13 cellular contexts compared by ENCODE assay signal in genomic region chr16:51392651-51393187, GRCh38.
DNase-seq lines count a peak whose midpoint lies in the region; ATAC-seq, FAIRE-seq and TF ChIP-seq lines count a peak whose summit lies in the region.
"Had no signal": no experiment of that assay in that cellular context is flagged by ENCODE, and none has a peak within 500 bp of the region (broad histone marks: within the 10 kb centered on the region; RNA-seq: fewer than 3 reads in every experiment).

No MANE protein-coding gene starts in this region.

- no peaks in the 10 kb centered on the region for H3K4me1 Mint-ChIP-seq in activated T-cell treated with anti-CD3 and anti-CD28 coated beads, Interleukin-2, amount 50 U/mL, for 4 hours (ENCODE audit: low read depth)
- H3K4me1 Mint-ChIP-seq: activated B cell treated with CpG ODN at 0.5 μM for 24 hours had no signal

- ATAC-seq in activated T-cell treated with anti-CD3 and anti-CD28 coated beads, Interleukin-2, amount 50 U/mL, for 4 hours: no peak

- no peaks in the 10 kb centered on the region for H3K4me1 ChIP-seq in BE2C
- H3K4me1 ChIP-seq: sigmoid colon had no signal

- TF ChIP-seq CTCF in BE2C (IDR thresholded peaks at IDR 0.05; ENCODE audit: low read depth, low read length): no peak

- peaks cover 2% of the 10 kb centered on the region for H3K27me3 Mint-ChIP-seq in activated T-cell treated with anti-CD3 and anti-CD28 coated beads, Interleukin-2, amount 50 U/mL, for 4 hours (ENCODE audit: low read depth)
- H3K27me3 Mint-ChIP-seq: activated B cell treated with CpG ODN at 0.5 μM for 24 hours had no signal

- H3K36me3 Mint-ChIP-seq in activated T-cell treated with anti-CD3 and anti-CD28 coated beads, Interleukin-2, amount 50 U/mL, for 4 hours (ENCODE audit: insufficient read depth): no peaks in the 10 kb centered on the region

- no peak overlapping the region for H3K4me3 ChIP-seq in BE2C (ENCODE audit: low read depth, low read length)
- H3K4me3 ChIP-seq: sigmoid colon had no signal

- H3K4me3 Mint-ChIP-seq in activated T-cell treated with anti-CD3 and anti-CD28 coated beads, Interleukin-2, amount 50 U/mL, for 4 hours: no peak overlapping the region
- H3K4me3 Mint-ChIP-seq: activated B cell treated with CpG ODN at 0.5 μM for 24 hours had no signal

- no peaks in the 10 kb centered on the region for H3K27me3 ChIP-seq in BE2C

- FAIRE-seq in H54 (lab: Jason Lieb, UNC): no peak

- no peaks in the 10 kb centered on the region for H3K9me3 ChIP-seq in BE2C

- no peaks in the 10 kb centered on the region for H3K36me3 ChIP-seq in BE2C
- H3K36me3 ChIP-seq: sigmoid colon had no signal

- no peak for TF ChIP-seq POLR2A in H54 (IDR thresholded peaks at IDR 0.05; ENCODE audit: low read depth, low read length)

- H3K9me3 Mint-ChIP-seq in activated T-cell treated with anti-CD3 and anti-CD28 coated beads, Interleukin-2, amount 50 U/mL, for 4 hours: no peaks in the 10 kb centered on the region

- DNase-seq in A172 (ENCODE audit: low spot score) (peak; percentile 19), HCEC 1CT (peak; percentile 47), dedifferentiated amniotic fluid mesenchymal stem cell (ENCODE audit: extremely low spot score) (peak; percentile 77), kidney tubule cell (ENCODE audit: low spot score) (peak; percentile 13), BE2C (no peak), H54 (ENCODE audit: insufficient read length, low spot score) (no peak)
- no peak for DNase-seq in activated T-cell treated with anti-CD3 and anti-CD28 coated beads, Interleukin-2, amount 50 U/mL, for 4 hours
- no peak for DNase-seq in stimulated activated CD4-positive, alpha-beta T cell treated with anti-CD3 and anti-CD28 coated beads, Interleukin-4, amount 100 ng/mL, for 1 hour
- DNase-seq: activated B cell treated with CpG ODN at 0.5 μM for 24 hours; activated gamma-delta T cell treated with Interleukin-2 at 50 U/mL for 16 hours; SHP77; sigmoid colon; stimulated activated CD8-positive, alpha-beta memory T cell treated with anti-CD3 and anti-CD28 coated beads, Interleukin-4, amount 100 ng/mL, for 48 hours had no signal

Comparison
In these comparisons a context has a peak if more than half of its experiments do, and no peak if none do; other contexts are left out.
1. DNase-seq: peak in A172 (single experiment), HCEC 1CT (single experiment), dedifferentiated amniotic fluid mesenchymal stem cell (single experiment) and kidney tubule cell (single experiment); none in BE2C (single experiment), activated T-cell treated with anti-CD3 and anti-CD28 coated beads, Interleukin-2, amount 50 U/mL, for 4 hours (single experiment), H54 (single experiment) and stimulated activated CD4-positive, alpha-beta T cell treated with anti-CD3 and anti-CD28 coated beads, Interleukin-4, amount 100 ng/mL, for 1 hour (single experiment).